In genomic region chr6:168387911-168388310, GRCh38 we compare ENCODE assay signal across 26 cellular contexts. TPM values are rescaled to one million over a fixed set of nuclear protein-coding genes. Genes with fewer than 3 reads are reported as not detected.
"Had no signal": no experiment of that assay in that cellular context is flagged by ENCODE, and none has a peak within 500 bp of the region (broad histone marks: within the 10 kb centered on the region; RNA-seq: fewer than 3 reads in every experiment).

No MANE protein-coding gene starts in this region.

- H3K4me3 ChIP-seq: esophagus squamous epithelium, left ventricle myocardium inferior, lung, ovary, smooth muscle cell, stomach, testis, tibial artery had no signal

- H3K4me1 ChIP-seq: testis had no signal

- H3K36me3 ChIP-seq: esophagus squamous epithelium, left ventricle myocardium inferior, ovary, stomach, tibial artery had no signal

- H3K9me3 ChIP-seq: esophagus squamous epithelium, left ventricle myocardium inferior, ovary, stomach, testis, tibial artery had no signal

- ATAC-seq: effector memory CD8-positive, alpha-beta T cell; natural killer cell; stimulated activated effector memory CD8-positive, alpha-beta T cell treated with anti-CD3 and anti-CD28 coated beads, Interleukin-12 subunit alpha, Interleukin-12 subunit beta, amount 100 ng/mL, for 72 hours had no signal

- H3K27me3 ChIP-seq: ovary, testis, tibial artery had no signal

- H3K27ac ChIP-seq: esophagus squamous epithelium, left ventricle myocardium inferior, ovary, testis, tibial artery had no signal

- DNase-seq: cerebellar nuclear complex; cortex of kidney; effector memory CD8-positive, alpha-beta T cell; erythroblast; esophagus squamous epithelium; foreskin melanocyte; glutamatergic neuron; hypothalamus; immature natural killer cell; islet precursor cell; kidney glomerular epithelial cell; left colon; left ventricle myocardium inferior; natural killer cell; stimulated activated CD4-positive, alpha-beta T cell treated with anti-CD3 and anti-CD28 coated beads, Interleukin-2, amount 100 ng/mL, for 24 hours; stimulated activated CD4-positive, alpha-beta T cell treated with anti-CD3 and anti-CD28 coated beads, Interleukin-4, amount 100 ng/mL, for 24 hours; stimulated activated naive CD4-positive, alpha-beta T cell treated with Interleukin-2 at 50 U/mL for 16 hours; stomach; testis had no signal

RNA-seq across cellular contexts. Expression of gene SMOC2, which starts 53.1 kb away (rescaled TPM):
- total RNA-seq: dermis microvascular lymphatic vessel endothelial cell, mononuclear cell, natural killer cell had no signal
